1 cellular context compared by ENCODE assay signal in the genomic region with DNA sequence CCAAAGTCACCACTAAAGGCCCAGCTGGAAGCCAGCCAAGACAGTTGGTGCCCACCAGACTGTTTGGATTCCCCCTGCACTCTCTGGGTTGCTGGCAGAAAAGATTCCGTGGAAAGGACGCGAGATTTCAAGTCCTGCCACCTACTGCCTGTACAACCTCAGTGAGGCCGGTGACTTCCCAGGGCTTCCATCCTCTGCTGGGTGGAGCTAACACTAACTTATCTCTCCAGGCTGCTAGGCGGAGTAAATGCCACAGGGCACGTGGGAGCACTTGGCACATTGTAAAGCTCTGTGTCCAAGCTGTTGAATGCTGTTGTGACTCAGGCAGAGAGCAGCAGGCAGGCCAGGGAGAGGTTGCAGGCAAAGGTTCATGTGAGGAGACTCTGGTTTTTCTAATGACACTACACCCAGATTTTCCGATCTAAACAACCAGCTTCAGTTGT.
A peak's percentile ranks its signal among the peaks of the same experiment; 100 is the strongest.
TF ChIP-seq lines count a peak whose summit lies in the region.

No MANE protein-coding gene starts in this region.

TF ChIP-seq in HCT116, 20 proteins besides CTCF, POLR2A, EP300 and RAD21 (continued from another document):
- TF ChIP-seq, protein P1, sequence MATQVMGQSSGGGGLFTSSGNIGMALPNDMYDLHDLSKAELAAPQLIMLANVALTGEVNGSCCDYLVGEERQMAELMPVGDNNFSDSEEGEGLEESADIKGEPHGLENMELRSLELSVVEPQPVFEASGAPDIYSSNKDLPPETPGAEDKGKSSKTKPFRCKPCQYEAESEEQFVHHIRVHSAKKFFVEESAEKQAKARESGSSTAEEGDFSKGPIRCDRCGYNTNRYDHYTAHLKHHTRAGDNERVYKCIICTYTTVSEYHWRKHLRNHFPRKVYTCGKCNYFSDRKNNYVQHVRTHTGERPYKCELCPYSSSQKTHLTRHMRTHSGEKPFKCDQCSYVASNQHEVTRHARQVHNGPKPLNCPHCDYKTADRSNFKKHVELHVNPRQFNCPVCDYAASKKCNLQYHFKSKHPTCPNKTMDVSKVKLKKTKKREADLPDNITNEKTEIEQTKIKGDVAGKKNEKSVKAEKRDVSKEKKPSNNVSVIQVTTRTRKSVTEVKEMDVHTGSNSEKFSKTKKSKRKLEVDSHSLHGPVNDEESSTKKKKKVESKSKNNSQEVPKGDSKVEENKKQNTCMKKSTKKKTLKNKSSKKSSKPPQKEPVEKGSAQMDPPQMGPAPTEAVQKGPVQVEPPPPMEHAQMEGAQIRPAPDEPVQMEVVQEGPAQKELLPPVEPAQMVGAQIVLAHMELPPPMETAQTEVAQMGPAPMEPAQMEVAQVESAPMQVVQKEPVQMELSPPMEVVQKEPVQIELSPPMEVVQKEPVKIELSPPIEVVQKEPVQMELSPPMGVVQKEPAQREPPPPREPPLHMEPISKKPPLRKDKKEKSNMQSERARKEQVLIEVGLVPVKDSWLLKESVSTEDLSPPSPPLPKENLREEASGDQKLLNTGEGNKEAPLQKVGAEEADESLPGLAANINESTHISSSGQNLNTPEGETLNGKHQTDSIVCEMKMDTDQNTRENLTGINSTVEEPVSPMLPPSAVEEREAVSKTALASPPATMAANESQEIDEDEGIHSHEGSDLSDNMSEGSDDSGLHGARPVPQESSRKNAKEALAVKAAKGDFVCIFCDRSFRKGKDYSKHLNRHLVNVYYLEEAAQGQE (IDR thresholded peaks at IDR 0.05; ENCODE audit: low read depth), result no peak
- no peak for TF ChIP-seq YY1 (IDR thresholded peaks at IDR 0.05; ENCODE audit: extremely low read depth, insufficient replicate concordance, low read depth, low read length)
- TF ChIP-seq, protein P2, sequence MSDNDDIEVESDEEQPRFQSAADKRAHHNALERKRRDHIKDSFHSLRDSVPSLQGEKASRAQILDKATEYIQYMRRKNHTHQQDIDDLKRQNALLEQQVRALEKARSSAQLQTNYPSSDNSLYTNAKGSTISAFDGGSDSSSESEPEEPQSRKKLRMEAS (IDR thresholded peaks at IDR 0.05), result peak; percentile 88
